Comparison of ENCODE assay signal across 8 cellular contexts in genomic region chr2:18560797-18561085, GRCh38. TPM values are rescaled to one million over a fixed set of nuclear protein-coding genes. Genes with fewer than 3 reads are reported as not detected.
DNase-seq lines count a peak whose midpoint lies in the region; ATAC-seq and TF ChIP-seq lines count a peak whose summit lies in the region.

No MANE protein-coding gene starts in this region.

- WGBS in HUES64: 3% methylated on average over 3 of the region's 3 CpGs

- H3K9me3 ChIP-seq in HUES64 (ENCODE audit: insufficient read depth, low read depth, low read length) (no peaks in the 10 kb centered on the region), neutrophil (no peaks in the 10 kb centered on the region)

- intact Hi-C loops in dorsolateral prefrontal cortex (cut with DNase I): loop anchor here (5.0 kb wide), 3 partner anchors 787 to 1492 kb away; partner anchors contain the start of gene LAPTM4A (in 1 of the 2)

- H3K4me1 ChIP-seq in HUES64 (ENCODE audit: insufficient read depth, low read length) (peaks cover 14% of the 10 kb centered on the region; the same call in 1 of the 2 replicates), neutrophil (ENCODE audit: control insufficient read depth in 1 of 2, insufficient read depth in 1 of 2, low read depth in 1 of 2, low read length in 1 of 2) (peaks cover 8 to 12% of the 10 kb centered on the region in 2 experiments)

- peak; percentile 2 for ATAC-seq in GM18858 (IDR thresholded peaks at IDR 0.05; ENCODE audit: unreplicated experiment)
- no peak for ATAC-seq in HG03135 (IDR thresholded peaks at IDR 0.05; ENCODE audit: unreplicated experiment)

- H3K27ac ChIP-seq in HUES64 (ENCODE audit: low read depth, low read length): no peak overlapping the region
- peak overlapping the region in 56 of 59 donors; percentile 22 to 97 (median 91) for H3K27ac ChIP-seq in dorsolateral prefrontal cortex
- H3K27ac ChIP-seq in neutrophil: no peak overlapping the region

- H3K9ac ChIP-seq in HUES64 (ENCODE audit: low read depth, low read length): peak overlapping the region; percentile 85

- H3K36me3 ChIP-seq in HUES64 (ENCODE audit: insufficient read depth, low read length) (peaks cover 15% of the 10 kb centered on the region), neutrophil (no peaks in the 10 kb centered on the region)

- no peaks in the 10 kb centered on the region for H3K27me3 ChIP-seq in HUES64 (ENCODE audit: insufficient read depth, low read length)
- H3K27me3 ChIP-seq in dorsolateral prefrontal cortex: no peaks in the 10 kb centered on the region
- H3K27me3 ChIP-seq in neutrophil: no peaks in the 10 kb centered on the region

- H3K4me3 ChIP-seq in HUES64 (ENCODE audit: low read length): peak overlapping the region; percentile 87
- peak overlapping the region; percentile 51 to 99 (median 83) for H3K4me3 ChIP-seq in dorsolateral prefrontal cortex
- peak overlapping the region; percentile 68 to 70 for H3K4me3 ChIP-seq in neutrophil (ENCODE audit: low read depth in 1 of 2, low read length in 1 of 2)

- no peak for DNase-seq in dorsolateral prefrontal cortex
- DNase-seq in SK-N-DZ (ENCODE audit: low spot score): no peak
- no peak for DNase-seq in NCI-H82 treated with DMSO at 0.1 percent for 48 hours (lab: John Stamatoyannopoulos, UW; ENCODE audit: unreplicated experiment)
- no peak for DNase-seq in dedifferentiated amniotic fluid mesenchymal stem cell (ENCODE audit: extremely low spot score)

- TF ChIP-seq CTCF in dorsolateral prefrontal cortex (IDR thresholded peaks at IDR 0.05 in 54 of 56, conservative IDR thresholded peaks at IDR 0.05 in 2 of 56; ENCODE audit: low read depth in 1 of 56, partially characterized antibody in 56 of 56) (peak in 5 of 56 donors; percentile 2 to 20 (median 3)), neutrophil (IDR thresholded peaks at IDR 0.05) (no peak)

RNA-seq across cellular contexts. Expression of gene RDH14, which starts 0.3 kb away (rescaled TPM):
- 23.4 TPM for polyA plus RNA-seq in HUES64 (2013, experiment 1 of 2)
- 22.3 TPM for polyA plus RNA-seq in HUES64 (2013, experiment 2 of 2)
- total RNA-seq in dorsolateral prefrontal cortex: 10 to 100 TPM; 10.3 to 25.2 (median 17.9) TPM
- polyA plus RNA-seq in SK-N-DZ (2014; cell fraction: cytosol; rRNA removed): 19.3 and 26.9 TPM in 2 replicates
- 15.0 and 22.3 TPM in 2 replicates for polyA plus RNA-seq in SK-N-DZ (2014; cell fraction: nucleus; rRNA removed)

RNA-seq across cellular contexts. Expression of gene NT5C1B, which starts 28.6 kb away (rescaled TPM):
- polyA plus RNA-seq in HUES64 (2013, experiment 1 of 2): not detected
- polyA plus RNA-seq in HUES64 (2013, experiment 2 of 2): not detected
- not detected for total RNA-seq in dorsolateral prefrontal cortex
- not detected in 2 replicates for polyA plus RNA-seq in SK-N-DZ (2014; cell fraction: cytosol; rRNA removed)
- polyA plus RNA-seq in SK-N-DZ (2014; cell fraction: nucleus; rRNA removed): not detected in 2 replicates

Comparison
In these comparisons a context has a peak if more than half of its experiments do, and no peak if none do; other contexts are left out.
1. H3K27ac ChIP-seq: peak in dorsolateral prefrontal cortex (56 of 59); none in HUES64 (single experiment) and neutrophil (single experiment).
2. Peak in every context shown above with its lines, with median percentiles within 50 percentile points of each other: H3K4me3 ChIP-seq.